8 cellular contexts compared by ENCODE assay signal in genomic region chr17:81550830-81551457, GRCh38. TPM values are rescaled to one million over a fixed set of nuclear protein-coding genes. Genes with fewer than 3 reads are reported as not detected.
DNase-seq lines count a peak whose midpoint lies in the region; ATAC-seq and TF ChIP-seq lines count a peak whose summit lies in the region.

No MANE protein-coding gene starts in this region.

- no peaks in the 10 kb centered on the region for H3K9me3 Mint-ChIP-seq in activated naive CD4-positive, alpha-beta T cell treated with anti-CD3 and anti-CD28 coated beads for 36 hours
- H3K9me3 Mint-ChIP-seq in brain (peaks cover 0 to 2% (median 0%) of the 10 kb centered on the region in 5 experiments), type B pancreatic cell (no peaks in the 10 kb centered on the region)

- peaks cover 43% of the 10 kb centered on the region for H3K36me3 ChIP-seq in lower lobe of right lung

- H3K27ac Mint-ChIP-seq in activated naive CD4-positive, alpha-beta T cell treated with anti-CD3 and anti-CD28 coated beads for 36 hours, result no peak overlapping the region
- H3K27ac Mint-ChIP-seq in brain, result peak overlapping the region in 4 of 5 experiments; percentile 76 to 95 (median 86)
- H3K27ac Mint-ChIP-seq in type B pancreatic cell, result no peak overlapping the region

- no peaks in the 10 kb centered on the region for H3K27me3 ChIP-seq in lower lobe of right lung (ENCODE audit: low read depth)

- H3K27ac ChIP-seq in lower lobe of right lung, result no peak overlapping the region

- peak overlapping the region; percentile 100 for H3K4me3 ChIP-seq in lower lobe of right lung

- H3K9me3 ChIP-seq in lower lobe of right lung, result no peaks in the 10 kb centered on the region

- peaks cover 38% of the 10 kb centered on the region for H3K4me1 Mint-ChIP-seq in activated naive CD4-positive, alpha-beta T cell treated with anti-CD3 and anti-CD28 coated beads for 36 hours (ENCODE audit: low read depth)
- H3K4me1 Mint-ChIP-seq in brain (peaks cover 39% of the 10 kb centered on the region), type B pancreatic cell (ENCODE audit: unreplicated experiment) (peaks cover 28% of the 10 kb centered on the region)

- H3K36me3 Mint-ChIP-seq in activated naive CD4-positive, alpha-beta T cell treated with anti-CD3 and anti-CD28 coated beads for 36 hours (ENCODE audit: low read depth), result peaks cover 13% of the 10 kb centered on the region
- H3K36me3 Mint-ChIP-seq in brain (peaks cover 14% of the 10 kb centered on the region), type B pancreatic cell (peaks cover 9% of the 10 kb centered on the region)

- DNase-seq in activated naive CD4-positive, alpha-beta T cell treated with anti-CD3 and anti-CD28 coated beads for 36 hours, result no peak
- no peak for DNase-seq in activated naive CD4-positive, alpha-beta T cell (lab: John Stamatoyannopoulos, UW)
- DNase-seq in lower lobe of right lung (no peak), type B pancreatic cell (ENCODE audit: extremely low spot score, unreplicated experiment) (no peak), GM10248 (ENCODE audit: extremely low spot score) (no peak), NCI-H774 (lab: John Stamatoyannopoulos, UW) (no peak)

- CTCF ChIA-PET in activated naive CD4-positive, alpha-beta T cell treated with anti-CD3 and anti-CD28 coated beads for 36 hours (lab: Charles Lee), result no interaction called here
- CTCF ChIA-PET in GM10248 (lab: Yijun Ruan, JAX), result interaction anchor here (2.1 to 2.5 kb wide), 2 partner anchors 11 to 50 kb away, joined by 8 read pairs; no protein-coding TSS in a partner anchor

- POLR2A ChIA-PET in GM10248 (lab: Yijun Ruan, JAX), result interaction anchor here (0.6 kb wide), 1 partner anchor 83 kb away, joined by 3 read pairs; no protein-coding TSS in a partner anchor

- TF ChIP-seq CTCF in brain (conservative IDR thresholded peaks at IDR 0.05) (no peak), lower lobe of right lung (IDR thresholded peaks at IDR 0.05) (no peak), type B pancreatic cell (conservative IDR thresholded peaks at IDR 0.05) (no peak), GM10248 (IDR thresholded peaks at IDR 0.05; ENCODE audit: control extremely low read depth, extremely low read depth, low read depth, missing control alignments) (no peak)

- intact Hi-C loops in activated naive CD4-positive, alpha-beta T cell treated with anti-CD3 and anti-CD28 coated beads for 36 hours (cut with micrococcal nuclease), result loop anchor here (5.0 kb wide), 2 partner anchors 116 to 151 kb away; partner anchors contain the start of genes CCDC137, MRPL12 and OXLD1
- intact Hi-C loops in lower lobe of right lung (cut with DNase I), result no loop called here

- peaks cover 28% of the 10 kb centered on the region for H3K4me1 ChIP-seq in lower lobe of right lung

- H3K4me3 Mint-ChIP-seq in activated naive CD4-positive, alpha-beta T cell treated with anti-CD3 and anti-CD28 coated beads for 36 hours, result peak overlapping the region; percentile 83
- H3K4me3 Mint-ChIP-seq in brain (peak overlapping the region; percentile 91 to 94 (median 93)), type B pancreatic cell (peak overlapping the region; percentile 90)

- ATAC-seq in lower lobe of right lung, result no peak
- ATAC-seq in HG03457 (IDR thresholded peaks at IDR 0.05; ENCODE audit: unreplicated experiment), result no peak

- H3K27me3 Mint-ChIP-seq in activated naive CD4-positive, alpha-beta T cell treated with anti-CD3 and anti-CD28 coated beads for 36 hours (ENCODE audit: low read depth), result no peaks in the 10 kb centered on the region
- no peaks in the 10 kb centered on the region for H3K27me3 Mint-ChIP-seq in brain
- no peaks in the 10 kb centered on the region for H3K27me3 Mint-ChIP-seq in type B pancreatic cell

RNA-seq across cellular contexts. Expression of gene FAAP100, which starts 1.2 kb away (rescaled TPM):
- total RNA-seq in activated naive CD4-positive, alpha-beta T cell treated with anti-CD3 and anti-CD28 coated beads for 36 hours, result 10 to 100 TPM; 25.3 to 27.1 TPM
- polyA plus RNA-seq in brain (ENCODE audit: insufficient read depth, low read depth, low replicate concordance), result 25.8 TPM
- total RNA-seq in lower lobe of right lung, result 26.0 TPM
- total RNA-seq in type B pancreatic cell (ENCODE audit: low replicate concordance), result 33.5 and 44.7 TPM in 2 replicates

RNA-seq across cellular contexts. Expression of gene FSCN2, which starts 22.8 kb away (rescaled TPM):
- not detected for total RNA-seq in activated naive CD4-positive, alpha-beta T cell treated with anti-CD3 and anti-CD28 coated beads for 36 hours
- polyA plus RNA-seq in brain (ENCODE audit: insufficient read depth, low read depth, low replicate concordance), result 1.3 TPM
- total RNA-seq in lower lobe of right lung (3.3 TPM), type B pancreatic cell (ENCODE audit: low replicate concordance) (3.6 and 3.8 TPM in 2 replicates)

RNA-seq across cellular contexts. Expression of gene ACTG1, which starts 38.3 kb away (rescaled TPM):
- total RNA-seq in activated naive CD4-positive, alpha-beta T cell treated with anti-CD3 and anti-CD28 coated beads for 36 hours, result 1,000 to 10,000 TPM; 2,881 to 2,925 TPM
- 5,204 TPM for polyA plus RNA-seq in brain (ENCODE audit: insufficient read depth, low read depth, low replicate concordance)
- total RNA-seq in lower lobe of right lung (1,821 TPM), type B pancreatic cell (ENCODE audit: low replicate concordance) (3,089 and 3,451 TPM in 2 replicates)

Comparison
In these comparisons a context has a peak if more than half of its experiments do, and no peak if none do; other contexts are left out.
1. H3K27ac Mint-ChIP-seq: peak in brain (4 of 5); none in activated naive CD4-positive, alpha-beta T cell treated with anti-CD3 and anti-CD28 coated beads for 36 hours (single experiment) and type B pancreatic cell (single experiment).
2. Peak in every context shown above with its lines, with median percentiles within 50 percentile points of each other: H3K4me3 Mint-ChIP-seq.